In the genomic region with DNA sequence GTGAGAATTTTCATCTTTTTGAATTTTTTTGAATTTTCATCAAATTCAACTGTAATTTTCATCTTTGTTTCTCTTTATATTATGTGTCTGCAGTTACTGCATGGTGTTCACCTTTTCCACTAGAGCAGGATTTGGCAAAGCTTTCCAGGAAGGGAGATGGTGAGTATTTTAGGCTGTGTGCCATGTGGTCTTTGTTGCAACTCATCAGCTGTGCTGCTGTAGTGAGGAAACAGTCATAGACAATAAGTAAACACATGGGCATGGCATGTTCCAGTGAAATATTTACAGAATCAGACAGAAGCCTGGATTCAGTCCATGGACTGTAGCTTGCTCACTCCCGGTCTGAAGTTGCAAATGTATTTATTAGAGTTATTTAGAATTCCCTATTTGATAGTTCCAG, we compare ENCODE assay signal across 21 cellular contexts.
A peak's percentile ranks its signal among the peaks of the same experiment; 100 is the strongest.
DNase-seq lines count a peak whose midpoint lies in the region; ATAC-seq and TF ChIP-seq lines count a peak whose summit lies in the region.
"Had no signal": no experiment of that assay in that cellular context is flagged by ENCODE, and none has a peak within 500 bp of the region (broad histone marks: within the 10 kb centered on the region; RNA-seq: fewer than 3 reads in every experiment).

No MANE protein-coding gene starts in this region.

- no peak for TF ChIP-seq CTCF in epithelial cell of proximal tubule (conservative IDR thresholded peaks at IDR 0.05; ENCODE audit: low read depth, low read length)

- H3K4me3 ChIP-seq in epithelial cell of proximal tubule (ENCODE audit: low read depth, low read length), result no peak overlapping the region
- H3K4me3 ChIP-seq: ascending aorta, heart left ventricle, sigmoid colon, upper lobe of left lung had no signal

- ATAC-seq in GM21447 (IDR thresholded peaks at IDR 0.05; ENCODE audit: unreplicated experiment), result no peak
- ATAC-seq: effector memory CD8-positive, alpha-beta T cell; heart left ventricle; left colon; SK-N-SH treated with all-trans-retinoic acid at 6 μM for 48 hours had no signal

- DNase-seq in NCI-H1105 treated with DMSO at 0.1 percent for 48 hours (lab: John Stamatoyannopoulos, UW), result peak; percentile 2
- DNase-seq in NCI-H1105 (lab: John Stamatoyannopoulos, UW), result no peak
- peak; percentile 32 to 86 for DNase-seq in NCI-H2081 (lab: John Stamatoyannopoulos, UW)
- peak; percentile 23 for DNase-seq in epithelial cell of proximal tubule (ENCODE audit: low read depth)
- peak; percentile 45 for DNase-seq in mucosa of gallbladder (ENCODE audit: low spot score)
- DNase-seq in nucleus accumbens (lab: John Stamatoyannopoulos, UW), result no peak
- DNase-seq in NCI-H187 treated with DMSO at 0.1 percent for 48 hours (lab: John Stamatoyannopoulos, UW), result no peak
- DNase-seq: activated CD8-positive, alpha-beta memory T cell treated with anti-CD3 and anti-CD28 coated beads, Interleukin-2, amount 50 U/mL, for 48 hours; BE2C; Calu3; cerebellar nuclear complex; effector memory CD8-positive, alpha-beta T cell; heart left ventricle; left colon; NCI-H1694 treated with DMSO at 0.1 percent for 48 hours; RPMI8226; sigmoid colon; upper lobe of left lung had no signal

Comparison
In these comparisons a context has a peak if more than half of its experiments do, and no peak if none do; other contexts are left out.
1. DNase-seq: peak in NCI-H1105 treated with DMSO at 0.1 percent for 48 hours (single experiment), NCI-H2081 (2 of 2), epithelial cell of proximal tubule (single experiment) and mucosa of gallbladder (single experiment); none in NCI-H1105 (single experiment), nucleus accumbens (0 of 56) and NCI-H187 treated with DMSO at 0.1 percent for 48 hours (single experiment).